Comparison of ENCODE assay signal across 25 cellular contexts in genomic region chr18:63762518-63762917, GRCh38. TPM values are rescaled to one million over a fixed set of nuclear protein-coding genes. Genes with fewer than 3 reads are reported as not detected.
DNase-seq lines count a peak whose midpoint lies in the region; FAIRE-seq and TF ChIP-seq lines count a peak whose summit lies in the region.
"Had no signal": no experiment of that assay in that cellular context is flagged by ENCODE, and none has a peak within 500 bp of the region (broad histone marks: within the 10 kb centered on the region; RNA-seq: fewer than 3 reads in every experiment).

No MANE protein-coding gene starts in this region.

- no peak overlapping the region for H3K4me3 ChIP-seq in bronchial epithelial cell (ENCODE audit: low read depth, low read length)
- H3K4me3 ChIP-seq: BLaER1, mucosa of descending colon, testis had no signal

- FAIRE-seq in bronchial epithelial cell (lab: Jason Lieb, UNC): no peak
- FAIRE-seq: colon, GM18507 had no signal

- DNase-seq in AG09319 (ENCODE audit: extremely low read depth, low read depth): peak; percentile 23
- DNase-seq in LHCN-M2 (ENCODE audit: low read depth): peak; percentile 90
- DNase-seq in bronchial epithelial cell (ENCODE audit: low read depth): peak; percentile 83
- peak; percentile 65 for DNase-seq in iris pigment epithelial cell (ENCODE audit: low read depth)
- DNase-seq in iPS-NIHi7 (ENCODE audit: extremely low spot score): no peak
- DNase-seq in stimulated activated CD4-positive, alpha-beta T cell treated with anti-CD3 and anti-CD28 coated beads, Interleukin-12 subunit alpha, Interleukin-12 subunit beta, amount 100 ng/mL, for 4 hours: no peak
- DNase-seq in GOT3 (lab: John Stamatoyannopoulos, UW): no peak
- DNase-seq in effector CD8-positive, alpha-beta T cell (lab: John Stamatoyannopoulos, UW): no peak
- DNase-seq: activated CD4-positive, alpha-beta memory T cell treated with anti-CD3 and anti-CD28 coated beads, Interleukin-2, amount 10 ng/mL, durations not matched to agents 7 days and 5 days; activated naive CD8-positive, alpha-beta T cell treated with anti-CD3 and anti-CD28 coated beads, Interleukin-2, amount 50 U/mL, for 24 hours; activated T-cell treated with anti-CD3 and anti-CD28 coated beads, Interleukin-2, amount 50 U/mL, for 72 hours; erythroblast; hypothalamus; left colon; mucosa of descending colon; NCI-H2107; nucleus accumbens; OCI-M1; stimulated activated CD4-positive, alpha-beta T cell treated with anti-CD3 and anti-CD28 coated beads, Interleukin-4, amount 100 ng/mL, for 4 hours; testis had no signal

- TF ChIP-seq CTCF in AG09319 (IDR thresholded peaks at IDR 0.05; ENCODE audit: low read depth, low read length): no peak
- no peak for TF ChIP-seq CTCF in bronchial epithelial cell (IDR thresholded peaks at IDR 0.05; ENCODE audit: insufficient read depth, low read length, severe bottlenecking)

- H3K36me3 ChIP-seq in bronchial epithelial cell (ENCODE audit: control insufficient read depth, insufficient read depth, low read length): no peaks in the 10 kb centered on the region
- H3K36me3 ChIP-seq: BLaER1 had no signal

- no peaks in the 10 kb centered on the region for H3K27me3 ChIP-seq in bronchial epithelial cell (ENCODE audit: control insufficient read depth, insufficient read depth, low read length)
- H3K27me3 ChIP-seq: BLaER1, testis had no signal

RNA-seq across cellular contexts. Expression of gene SERPINB7, which starts 12.7 kb away (rescaled TPM):
- total RNA-seq in LHCN-M2 (2014; rRNA removed): 7.2 and 12.6 TPM in 2 replicates
- 14.5 TPM for polyA plus RNA-seq in LHCN-M2 (2012)
- total RNA-seq in bronchial epithelial cell: 25.0 and 46.6 TPM in 2 replicates
- total RNA-seq: activated CD4-positive, alpha-beta memory T cell treated with anti-CD3 and anti-CD28 coated beads, Interleukin-2, amount 10 ng/mL, durations not matched to agents 7 days and 5 days; activated T-cell treated with anti-CD3 and anti-CD28 coated beads, Interleukin-2, amount 50 U/mL, for 72 hours; mucosa of descending colon had no signal
- polyA plus RNA-seq: IgD-negative memory B cell had no signal

RNA-seq across cellular contexts. Expression of gene SERPINB11, which starts 59.8 kb away (rescaled TPM):
- not detected in 2 replicates for total RNA-seq in LHCN-M2 (2014; rRNA removed)
- not detected for polyA plus RNA-seq in LHCN-M2 (2012)
- total RNA-seq in bronchial epithelial cell: 1.6 and 9.5 TPM in 2 replicates
- total RNA-seq: activated CD4-positive, alpha-beta memory T cell treated with anti-CD3 and anti-CD28 coated beads, Interleukin-2, amount 10 ng/mL, durations not matched to agents 7 days and 5 days; activated T-cell treated with anti-CD3 and anti-CD28 coated beads, Interleukin-2, amount 50 U/mL, for 72 hours; left colon; mucosa of descending colon; sciatic nerve had no signal
- polyA plus RNA-seq: IgD-negative memory B cell had no signal

Comparison
In these comparisons a context has a peak if more than half of its experiments do, and no peak if none do; other contexts are left out.
1. DNase-seq: peak in AG09319 (single experiment), LHCN-M2 (single experiment), bronchial epithelial cell (single experiment) and iris pigment epithelial cell (single experiment); none in iPS-NIHi7 (single experiment), stimulated activated CD4-positive, alpha-beta T cell treated with anti-CD3 and anti-CD28 coated beads, Interleukin-12 subunit alpha, Interleukin-12 subunit beta, amount 100 ng/mL, for 4 hours (single experiment), GOT3 (single experiment) and effector CD8-positive, alpha-beta T cell (single experiment).